Comparison of ENCODE assay signal across 28 cellular contexts in genomic region chr4:140281828-140282227, GRCh38.
A peak's percentile ranks its signal among the peaks of the same experiment; 100 is the strongest.
DNase-seq lines count a peak whose midpoint lies in the region; ATAC-seq and TF ChIP-seq lines count a peak whose summit lies in the region.
"Had no signal": no experiment of that assay in that cellular context is flagged by ENCODE, and none has a peak within 500 bp of the region (broad histone marks: within the 10 kb centered on the region; RNA-seq: fewer than 3 reads in every experiment).

No MANE protein-coding gene starts in this region.

- DNase-seq in mammary epithelial cell (peak; percentile 20), MCF 10A (ENCODE audit: unreplicated experiment) (no peak), brain microvascular endothelial cell (no peak), fibroblast of pulmonary artery (ENCODE audit: low read depth) (peak; percentile 43), natural killer cell (no peak), amniotic stem cell (lab: John Stamatoyannopoulos, UW) (no peak), SIG-M5 treated with dmso at 0.1 percent for 504 hours (lab: John Stamatoyannopoulos, UW; ENCODE audit: unreplicated experiment) (no peak)
- DNase-seq: 8988T; activated CD4-positive, CD25-positive, alpha-beta regulatory T cell treated with anti-CD3 and anti-CD28 coated beads, Interleukin-2, amount 50 U/mL, for 72 hours; activated CD8-positive, alpha-beta T cell treated with anti-CD3 and anti-CD28 coated beads for 36 hours; activated T-cell treated with anti-CD3 and anti-CD28 coated beads for 4 hours; aorta; CD4-positive, alpha-beta T cell; dorsolateral prefrontal cortex; gastrocnemius medialis; hippocampal formation; mesendoderm; NCI-H1417; NCI-H2029 treated with DMSO at 0.1 percent for 48 hours; NCI-H2227 treated with DMSO at 0.1 percent for 48 hours; stimulated activated CD4-positive, alpha-beta T cell treated with anti-CD3 and anti-CD28 coated beads, Interleukin-15, amount 100 ng/mL, for 24 hours; uterus had no signal

- no TSS peak for BruUV-seq in mammary epithelial cell (replicated peaks; lab: Mats Ljungman, UMichigan)
- no TSS peak for BruUV-seq in MCF 10A (replicated peaks; lab: Mats Ljungman, UMichigan)

- no peak overlapping the region for H3K4me3 Mint-ChIP-seq in MCF 10A (ENCODE audit: unreplicated experiment)
- no peak overlapping the region for H3K4me3 Mint-ChIP-seq in natural killer cell
- H3K4me3 Mint-ChIP-seq: activated CD8-positive, alpha-beta T cell treated with anti-CD3 and anti-CD28 coated beads for 36 hours; CD4-positive, alpha-beta T cell; stimulated activated naive CD8-positive, alpha-beta T cell treated with anti-CD3 and anti-CD28 coated beads, Interleukin-15, Interleukin-2, amounts not matched to agents 100 ng/mL and 50 ng/mL, for 24 hours; T-helper 1 cell treated with Interleukin-12 subunit alpha and Interleukin-12 subunit beta and Interleukin-4 antibody, amounts not matched to agents 30 μg/mL and 1 μg/mL, for 36 hours had no signal

- H3K4me2 ChIP-seq in mammary epithelial cell (ENCODE audit: insufficient read depth, low read depth, low read length): no peak overlapping the region

- POLR2A ChIA-PET in MCF 10A (lab: Yijun Ruan, JAX): no interaction called here

- H3K27ac ChIP-seq in mammary epithelial cell (ENCODE audit: insufficient read depth, low read depth, low read length) (no peak overlapping the region), brain microvascular endothelial cell (no peak overlapping the region)
- H3K27ac ChIP-seq: dorsolateral prefrontal cortex, gastrocnemius medialis, uterus had no signal

- peaks cover 27% of the 10 kb centered on the region for H3K27me3 Mint-ChIP-seq in MCF 10A (ENCODE audit: insufficient read depth, unreplicated experiment)
- H3K27me3 Mint-ChIP-seq in natural killer cell (ENCODE audit: low read depth in 2 of 2): peaks cover 22 to 25% of the 10 kb centered on the region in 2 donors

- no peaks in the 10 kb centered on the region for H3K9me3 ChIP-seq in mammary epithelial cell (replicated peaks; ENCODE audit: insufficient read depth, low read length)
- H3K9me3 ChIP-seq: gastrocnemius medialis, uterus had no signal

- H3K4me3 ChIP-seq in mammary epithelial cell (replicated peaks in 1 of 3; ENCODE audit: insufficient read depth in 1 of 3, low read depth in 2 of 3, low read length in 3 of 3): no peak overlapping the region
- no peak overlapping the region for H3K4me3 ChIP-seq in brain microvascular endothelial cell (ENCODE audit: low read depth, low read length)
- no peak overlapping the region for H3K4me3 ChIP-seq in fibroblast of pulmonary artery (replicated peaks; ENCODE audit: low read depth, low read length)
- H3K4me3 ChIP-seq: dorsolateral prefrontal cortex, gastrocnemius medialis, uterus had no signal

- H3K27me3 ChIP-seq in mammary epithelial cell (ENCODE audit: insufficient read depth, low read length) (peaks cover 2% of the 10 kb centered on the region), brain microvascular endothelial cell (replicated peaks) (peaks cover 4% of the 10 kb centered on the region)
- H3K27me3 ChIP-seq: gastrocnemius medialis, uterus had no signal

- H3K9ac ChIP-seq in mammary epithelial cell (ENCODE audit: insufficient read depth, low read length): no peak overlapping the region

- ATAC-seq in natural killer cell (no peak), HG02610 (IDR thresholded peaks at IDR 0.05; ENCODE audit: unreplicated experiment) (no peak)
- ATAC-seq: activated CD8-positive, alpha-beta T cell treated with anti-CD3 and anti-CD28 coated beads for 36 hours; activated naive CD4-positive, alpha-beta T cell treated with anti-CD3 and anti-CD28 coated beads, Interleukin-2, amount 50 U/mL, for 72 hours; gastrocnemius medialis; sciatic nerve had no signal

- H3K9me3 Mint-ChIP-seq in MCF 10A (ENCODE audit: unreplicated experiment) (no peaks in the 10 kb centered on the region), natural killer cell (no peaks in the 10 kb centered on the region)
- H3K9me3 Mint-ChIP-seq: activated CD8-positive, alpha-beta T cell treated with anti-CD3 and anti-CD28 coated beads for 36 hours; CD4-positive, alpha-beta T cell; stimulated activated naive CD8-positive, alpha-beta T cell treated with anti-CD3 and anti-CD28 coated beads, Interleukin-15, Interleukin-2, amounts not matched to agents 100 ng/mL and 50 ng/mL, for 24 hours; T-helper 1 cell treated with Interleukin-12 subunit alpha and Interleukin-12 subunit beta and Interleukin-4 antibody, amounts not matched to agents 30 μg/mL and 1 μg/mL, for 36 hours had no signal

- H2AFZ ChIP-seq in mammary epithelial cell (ENCODE audit: low read depth, low read length): no peak overlapping the region

- WGBS in mammary epithelial cell (ENCODE audit: low coverage, missing lambda C conversion rate): 44% methylated on average over 3 of the region's 3 CpGs

- dilution Hi-C loops in mammary epithelial cell (cut with HindIII; ENCODE audit: low sequenced_read_pairs): no loop called here

- H3K36me3 ChIP-seq in mammary epithelial cell (ENCODE audit: insufficient read depth, low read length): no peaks in the 10 kb centered on the region
- H3K36me3 ChIP-seq in brain microvascular endothelial cell (replicated peaks): no peaks in the 10 kb centered on the region
- H3K36me3 ChIP-seq: gastrocnemius medialis, uterus had no signal

- H3K27ac Mint-ChIP-seq in MCF 10A (ENCODE audit: low read depth, unreplicated experiment) (no peak overlapping the region), natural killer cell (no peak overlapping the region)
- H3K27ac Mint-ChIP-seq: activated CD8-positive, alpha-beta T cell treated with anti-CD3 and anti-CD28 coated beads for 36 hours; activated naive CD4-positive, alpha-beta T cell treated with anti-CD3 and anti-CD28 coated beads, Interleukin-2, amount 50 U/mL, for 72 hours; CD4-positive, alpha-beta T cell; progenitor cell of endocrine pancreas; stimulated activated naive CD8-positive, alpha-beta T cell treated with anti-CD3 and anti-CD28 coated beads, Interleukin-15, Interleukin-2, amounts not matched to agents 100 ng/mL and 50 ng/mL, for 24 hours; T-helper 1 cell treated with Interleukin-12 subunit alpha and Interleukin-12 subunit beta and Interleukin-4 antibody, amounts not matched to agents 30 μg/mL and 1 μg/mL, for 36 hours had no signal

- no peaks in the 10 kb centered on the region for H3K4me1 Mint-ChIP-seq in MCF 10A (ENCODE audit: insufficient read depth, unreplicated experiment)
- H3K4me1 Mint-ChIP-seq in natural killer cell: no peaks in the 10 kb centered on the region

- H3K79me2 ChIP-seq in mammary epithelial cell (ENCODE audit: insufficient read depth, low read length): no peaks in the 10 kb centered on the region

- no peaks in the 10 kb centered on the region for H3K4me1 ChIP-seq in mammary epithelial cell (ENCODE audit: insufficient read depth, low read length)
- H3K4me1 ChIP-seq: gastrocnemius medialis, uterus had no signal

- H3K36me3 Mint-ChIP-seq in MCF 10A (ENCODE audit: insufficient read depth, unreplicated experiment): no peaks in the 10 kb centered on the region
- no peaks in the 10 kb centered on the region for H3K36me3 Mint-ChIP-seq in natural killer cell
- H3K36me3 Mint-ChIP-seq: activated naive CD4-positive, alpha-beta T cell treated with anti-CD3 and anti-CD28 coated beads, Interleukin-2, amount 50 U/mL, for 72 hours had no signal

- in situ Hi-C loops in mammary epithelial cell (cut with MboI; ENCODE audit: low sequenced_read_pairs in 2 of 2): no loop called here
- in situ Hi-C loops in brain microvascular endothelial cell (cut with HindIII; ENCODE audit: low pct_ligation_motif_present, low sequenced_read_pairs): no loop called here

- intact Hi-C loops in mammary epithelial cell (cut with micrococcal nuclease): no loop called here
- intact Hi-C loops in MCF 10A (cut with micrococcal nuclease): no loop called here
- intact Hi-C loops in natural killer cell (cut with micrococcal nuclease): no loop called here

- CTCF ChIA-PET in mammary epithelial cell (lab: Charles Lee; ENCODE audit: low non-redundant PET): no interaction called here
- CTCF ChIA-PET in MCF 10A (lab: Yijun Ruan, JAX): interaction anchor here (0.6 to 1.9 kb wide), 3 partner anchors 11 to 27 kb away, joined by 3 to 5 read pairs (median 4); no protein-coding TSS in a partner anchor

- no peak for TF ChIP-seq CTCF in mammary epithelial cell (conservative IDR thresholded peaks at IDR 0.05 in 1 of 2, IDR thresholded peaks at IDR 0.05 in 1 of 2; ENCODE audit: extremely low read depth in 1 of 2, insufficient read depth in 1 of 2, low read depth in 1 of 2, low read length in 2 of 2)
- TF ChIP-seq CTCF in MCF 10A (IDR thresholded peaks at IDR 0.05; ENCODE audit: unreplicated experiment): no peak
- peak; percentile 34 for TF ChIP-seq CTCF in brain microvascular endothelial cell (IDR thresholded peaks at IDR 0.05; ENCODE audit: low read depth, low read length, missing control alignments)
- peak; percentile 27 for TF ChIP-seq CTCF in fibroblast of pulmonary artery (IDR thresholded peaks at IDR 0.05; ENCODE audit: low read length, missing control alignments)
- TF ChIP-seq CTCF in natural killer cell (IDR thresholded peaks at IDR 0.05): no peak

- no peaks in the 10 kb centered on the region for H4K20me1 ChIP-seq in mammary epithelial cell (ENCODE audit: insufficient read depth, low read length)

Comparison
In these comparisons a context has a peak if more than half of its experiments do, and no peak if none do; other contexts are left out.
1. DNase-seq: peak in mammary epithelial cell (single experiment) and fibroblast of pulmonary artery (single experiment); none in MCF 10A (single experiment), brain microvascular endothelial cell (single experiment), natural killer cell (single experiment), amniotic stem cell (single experiment) and SIG-M5 treated with dmso at 0.1 percent for 504 hours (single experiment).
2. CTCF ChIP-seq: peak in brain microvascular endothelial cell (single experiment) and fibroblast of pulmonary artery (single experiment); none in mammary epithelial cell (0 of 2), MCF 10A (single experiment) and natural killer cell (single experiment).